In genomic region chr22:18528597-18529415, GRCh38 we compare ENCODE assay signal across 8 cellular contexts. TPM values are rescaled to one million over a fixed set of nuclear protein-coding genes. Genes with fewer than 3 reads are reported as not detected.
DNase-seq lines count a peak whose midpoint lies in the region; ATAC-seq and TF ChIP-seq lines count a peak whose summit lies in the region.
"Not testable (repeated sequence)": the region's sequence is repeated elsewhere in the genome, so short reads cannot be mapped to it uniquely, and the experiment has no call there.

No MANE protein-coding gene starts in this region.

- not testable (repeated sequence) for H3K4me3 Mint-ChIP-seq in Caco-2 (ENCODE audit: unreplicated experiment); neural crest cell
- peak overlapping the region; percentile 70 for H3K4me3 Mint-ChIP-seq in activated naive CD8-positive, alpha-beta T cell

- CTCF ChIA-PET in Caco-2 (lab: Charles Lee) = not testable (repeated sequence)

- not testable (repeated sequence) for H3K4me3 ChIP-seq in Caco-2 (ENCODE audit: low read depth, low read length); WERI-Rb-1 (ENCODE audit: low read depth, low read length)

- not testable (repeated sequence) for BruUV-seq in Caco-2 (replicated peaks; lab: Mats Ljungman, UMichigan)

- intact Hi-C loops in Caco-2 (cut with micrococcal nuclease; ENCODE audit: unreplicated experiment) = not testable (repeated sequence)

- DNase-seq in Caco-2 = peak; percentile 78 to 79
- peak; percentile 62 for DNase-seq in WERI-Rb-1
- DNase-seq in glomerular visceral epithelial cell (ENCODE audit: extremely low spot score) = peak; percentile 86
- DNase-seq in neural crest cell (ENCODE audit: low read depth, low spot score) = peak; percentile 72
- peak; percentile 63 to 92 for DNase-seq in stimulated activated CD8-positive, alpha-beta memory T cell treated with anti-CD3 and anti-CD28 coated beads, Interleukin-2, amount 100 ng/mL, for 1 hour (ENCODE audit: low read depth in 2 of 2)

- H3K4me1 Mint-ChIP-seq in Caco-2 (ENCODE audit: low read depth, unreplicated experiment); activated naive CD8-positive, alpha-beta T cell (ENCODE audit: low read depth); neural crest cell: not testable (repeated sequence)

- not testable (repeated sequence) for TF ChIP-seq CTCF in Caco-2 (IDR thresholded peaks at IDR 0.05; ENCODE audit: insufficient read depth in 1 of 2, low read depth in 1 of 2, low read length in 1 of 2, severe bottlenecking in 1 of 2, unreplicated experiment in 1 of 2); WERI-Rb-1 (IDR thresholded peaks at IDR 0.05; ENCODE audit: low read depth, low read length); neural crest cell (conservative IDR thresholded peaks at IDR 0.05)

- not testable (repeated sequence) for H3K4me1 ChIP-seq in Caco-2

- H3K9me3 ChIP-seq in Caco-2; WERI-Rb-1 (ENCODE audit: severe bottlenecking): not testable (repeated sequence)

- not testable (repeated sequence) for H3K36me3 ChIP-seq in Caco-2 (ENCODE audit: control insufficient read depth, insufficient read depth, low read length); WERI-Rb-1

- H3K27me3 Mint-ChIP-seq in Caco-2 (ENCODE audit: insufficient read depth, unreplicated experiment); activated naive CD8-positive, alpha-beta T cell; neural crest cell (ENCODE audit: low read depth): not testable (repeated sequence)

- H3K36me3 Mint-ChIP-seq in Caco-2 (ENCODE audit: insufficient read depth, unreplicated experiment); activated naive CD8-positive, alpha-beta T cell; neural crest cell (ENCODE audit: low read depth): not testable (repeated sequence)

- POLR2A ChIA-PET in Caco-2 (lab: Charles Lee) = not testable (repeated sequence)

- peak; percentile 67 for ATAC-seq in GM21619 (IDR thresholded peaks at IDR 0.05; ENCODE audit: unreplicated experiment)
- ATAC-seq in HG03457 (IDR thresholded peaks at IDR 0.05; ENCODE audit: unreplicated experiment) = peak; percentile 68

- not testable (repeated sequence) for H3K27me3 ChIP-seq in Caco-2 (replicated peaks; ENCODE audit: control insufficient read depth, insufficient read depth, low read length); WERI-Rb-1 (ENCODE audit: insufficient read depth, low read depth, severe bottlenecking)

- not testable (repeated sequence) for H3K9me3 Mint-ChIP-seq in Caco-2 (ENCODE audit: unreplicated experiment); activated naive CD8-positive, alpha-beta T cell (ENCODE audit: low read depth); neural crest cell

- not testable (repeated sequence) for H3K27ac ChIP-seq in WERI-Rb-1

- not testable (repeated sequence) for H3K27ac Mint-ChIP-seq in Caco-2 (ENCODE audit: unreplicated experiment); neural crest cell (ENCODE audit: unreplicated experiment)
- H3K27ac Mint-ChIP-seq in activated naive CD8-positive, alpha-beta T cell = peak overlapping the region; percentile 16

RNA-seq across cellular contexts. Expression of gene TMEM191B, which starts 1.2 kb away (rescaled TPM):
- total RNA-seq in Caco-2 (2022) (8.6 and 9.6 TPM in 2 replicates), neural crest cell (1.0 and 1.5 TPM in 2 replicates)

RNA-seq across cellular contexts. Expression of gene GGTLC3, which starts 10.8 kb away (rescaled TPM):
- total RNA-seq in Caco-2 (2022) = not detected in 2 replicates
- not detected in 2 replicates for total RNA-seq in neural crest cell
